Comparison of ENCODE assay signal across 14 cellular contexts in the genomic region with DNA sequence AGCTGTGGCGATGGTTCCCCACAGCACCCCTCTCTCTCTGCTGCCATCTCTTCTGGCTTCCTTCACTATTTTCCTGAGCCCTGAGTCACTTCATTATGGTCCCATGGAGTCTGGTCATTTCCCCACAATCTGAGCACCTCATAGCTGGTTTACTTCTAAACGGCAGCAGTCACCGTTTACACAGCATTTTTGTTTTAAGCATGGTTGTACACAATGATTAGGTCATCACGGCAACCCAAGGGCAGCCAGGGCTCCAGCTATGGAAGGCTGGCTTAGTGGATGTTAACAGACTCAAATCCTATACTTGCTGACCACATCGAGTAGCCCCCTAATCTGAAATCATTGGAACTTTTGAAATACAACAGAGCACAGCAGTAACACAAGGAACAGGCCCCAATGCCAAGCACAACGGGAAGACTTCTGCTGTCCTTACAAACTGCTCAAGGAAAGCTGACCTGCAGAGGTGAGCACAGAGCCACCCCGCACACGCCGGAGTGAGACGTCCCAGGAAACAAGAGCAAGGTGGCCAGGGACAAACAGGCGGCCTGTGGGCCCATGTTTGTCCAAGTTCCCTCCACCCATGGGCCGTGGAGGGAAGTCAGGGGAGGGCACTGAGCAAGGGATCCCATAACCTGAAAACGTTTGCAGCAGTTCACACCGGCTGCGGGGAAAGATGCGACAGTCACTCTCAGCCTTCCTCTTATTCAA. TPM values are rescaled to one million over a fixed set of nuclear protein-coding genes. Genes with fewer than 3 reads are reported as not detected.
DNase-seq lines count a peak whose midpoint lies in the region; ATAC-seq, FAIRE-seq and TF ChIP-seq lines count a peak whose summit lies in the region.
"Had no signal": no experiment of that assay in that cellular context is flagged by ENCODE, and none has a peak within 500 bp of the region (broad histone marks: within the 10 kb centered on the region; RNA-seq: fewer than 3 reads in every experiment).

No MANE protein-coding gene starts in this region.

- H3K9me3 ChIP-seq in A549: no peaks in the 10 kb centered on the region
- no peaks in the 10 kb centered on the region for H3K9me3 ChIP-seq in mesodermal cell (ENCODE audit: control insufficient read depth, low read length)

- H3K27me3 Mint-ChIP-seq in chondrocyte (ENCODE audit: low read depth): no peaks in the 10 kb centered on the region

- FAIRE-seq in A549 (lab: Jason Lieb, UNC) (no peak), GM12891 (lab: Jason Lieb, UNC) (no peak)
- FAIRE-seq: TTC549 had no signal

- no peak overlapping the region for H3K4me3 Mint-ChIP-seq in chondrocyte (ENCODE audit: unreplicated experiment)

- H3K4me2 ChIP-seq in A549: 0 out of 3 replicates have a peak overlapping the region, but pooled peaks have one; percentile 0
- H3K4me2 ChIP-seq: PC-9 had no signal

- TF ChIP-seq CTCF in A549 (IDR thresholded peaks at IDR 0.05): no peak
- no peak for TF ChIP-seq CTCF in chondrocyte (IDR thresholded peaks at IDR 0.05)

- POLR2A ChIA-PET in A549 (lab: Yijun Ruan, JAX): no interaction called here

- TF ChIP-seq RAD21 in A549 (conservative IDR thresholded peaks at IDR 0.05 in 1 of 2, IDR thresholded peaks at IDR 0.05 in 1 of 2): no peak

- ATAC-seq in A549: peak in 1 of 2 experiments; percentile 56; a peak in 2 of 6 replicates
- ATAC-seq in GM21619 (IDR thresholded peaks at IDR 0.05; ENCODE audit: unreplicated experiment): no peak
- ATAC-seq: esophagus mucosa had no signal

- H3K4me1 Mint-ChIP-seq in chondrocyte (ENCODE audit: low read depth): peaks cover 54% of the 10 kb centered on the region

- no peak for TF ChIP-seq EP300 in A549 (IDR thresholded peaks at IDR 0.05)

- 72% methylated on average over 16 of the region's 16 CpGs for WGBS in A549 (ENCODE audit: missing lambda C conversion rate)
- 90 to 95% methylated on average over 12 to 15 of the region's 16 CpGs for WGBS in mesodermal cell (ENCODE audit: insufficient coverage in 2 of 2), 2 experiments

- CTCF ChIA-PET in A549 (lab: Yijun Ruan, JAX): interaction anchor here (1.1 kb wide), 1 partner anchor 20 kb away, joined by 3 read pairs; no protein-coding TSS in a partner anchor

- no peak overlapping the region; a peak in 1 of 6 replicates for H3K27ac ChIP-seq in A549
- H3K27ac ChIP-seq in mesodermal cell (ENCODE audit: low read depth, low read length, severe bottlenecking): peak overlapping the region; percentile 77
- H3K27ac ChIP-seq: PC-9 had no signal

- no peaks in the 10 kb centered on the region for H3K9me3 Mint-ChIP-seq in chondrocyte (ENCODE audit: low read depth)

- TF ChIP-seq POLR2A in A549 (IDR thresholded peaks at IDR 0.05; ENCODE audit: low read length): no peak
- TF ChIP-seq POLR2A in GM12891 (IDR thresholded peaks at IDR 0.05; ENCODE audit: low read depth, low read length): no peak

- peaks cover 27% of the 10 kb centered on the region for H3K36me3 ChIP-seq in mesodermal cell (ENCODE audit: control insufficient read depth, insufficient read depth, low read length)

- H3K4me1 ChIP-seq in A549: peaks cover 21% of the 10 kb centered on the region; the same call in 2 of the 3 replicates
- H3K4me1 ChIP-seq in mesodermal cell (ENCODE audit: control insufficient read depth, insufficient read depth, low read length, poor library complexity, severe bottlenecking): peaks cover 51% of the 10 kb centered on the region

- peak overlapping the region; percentile 75 for H3K27ac Mint-ChIP-seq in chondrocyte (ENCODE audit: unreplicated experiment)

- H3K4me3 ChIP-seq in A549 (no peak overlapping the region), mesodermal cell (ENCODE audit: extremely low read depth, insufficient read depth, low read length, poor library complexity, severe bottlenecking) (no peak overlapping the region)
- H3K4me3 ChIP-seq: PC-9 had no signal

- peaks cover 1% of the 10 kb centered on the region for H3K36me3 Mint-ChIP-seq in chondrocyte (ENCODE audit: low read depth)

- DNase-seq in A549 (ENCODE audit: low read depth in 1 of 2, low spot score in 1 of 2): peak in 1 of 2 experiments; percentile 20
- peak; percentile 8 for DNase-seq in HT1080 (ENCODE audit: low read depth)
- no peak for DNase-seq in chondrocyte (ENCODE audit: low spot score)
- no peak for DNase-seq in SKM-1 treated with dmso at 0.1 percent for 144 hours (lab: John Stamatoyannopoulos, UW; ENCODE audit: unreplicated experiment)
- DNase-seq in stimulated activated CD8-positive, alpha-beta memory T cell treated with anti-CD3 and anti-CD28 coated beads, Interleukin-4, amount 100 ng/mL, for 48 hours: no peak
- no peak for DNase-seq in GM12891 (ENCODE audit: insufficient read length, low spot score)
- DNase-seq: activated T-cell treated with anti-CD3 and anti-CD28 coated beads for 4 hours; NCI-H2029; PC-9; stimulated activated naive CD4-positive, alpha-beta T cell treated with Interleukin-2 at 50 U/mL for 16 hours had no signal

TF ChIP-seq in A549, 52 proteins besides CTCF, POLR2A, EP300 and RAD21:
- TF ChIP-seq CBX2 (IDR thresholded peaks at IDR 0.05; ENCODE audit: borderline replicate concordance, low read depth) (no peak), MAZ (IDR thresholded peaks at IDR 0.05; ENCODE audit: borderline replicate concordance, low read depth, low read length) (no peak), NPAS2 (CRISPR knock-in tag; IDR thresholded peaks at IDR 0.05; ENCODE audit: borderline replicate concordance) (no peak)

TF ChIP-seq in GM12891, 5 proteins besides CTCF, POLR2A, EP300 and RAD21:
- TF ChIP-seq SPI1 (IDR thresholded peaks at IDR 0.05; ENCODE audit: low read depth, low read length) (no peak), POLR2AphosphoS5 (IDR thresholded peaks at IDR 0.05; ENCODE audit: low read depth, low read length) (no peak), POU2F2 (IDR thresholded peaks at IDR 0.05; ENCODE audit: low read depth, low read length) (no peak), PAX5 (IDR thresholded peaks at IDR 0.05; ENCODE audit: insufficient read depth, low read length, severe bottlenecking) (no peak), TAF1 (IDR thresholded peaks at IDR 0.05; ENCODE audit: low read depth, low read length) (no peak)
TF ChIP-seq in GM12891: peak in this region for 0.

RNA-seq across cellular contexts. Expression of a gene that starts 22.9 kb away (rescaled TPM):
- polyA plus RNA-seq in A549 (2011; rRNA removed) (8.6 and 11.0 TPM in 2 replicates), A549 (2017; fragmentation: RNase III; extraction: RNeasy Plus Mini Kit Qiagen cat#74134 plus additional on column Dnase treatment) (14.6 to 16.6 TPM (median 15.0 TPM) in 3 replicates)
- 7.1 and 7.8 TPM in 2 replicates for polyA plus RNA-seq in A549 (2012; cell fraction: cytosol; rRNA removed)
- polyA plus RNA-seq in A549 (2012; cell fraction: nucleus; rRNA removed): 8.5 and 11.2 TPM in 2 replicates
- polyA minus RNA-seq in A549 (2011; rRNA and poly(A)+ RNA removed): 41.1 and 49.9 TPM in 2 replicates
- total RNA-seq in HT1080 (2014; rRNA removed; shearing (Covaris generic)): 25.6 and 26.0 TPM in 2 replicates
- polyA plus RNA-seq in HT1080 (2015; cell fraction: cytosol; rRNA removed): 14.1 and 14.2 TPM in 2 replicates
- polyA plus RNA-seq in HT1080 (2015; cell fraction: nucleus; rRNA removed): 14.9 and 17.1 TPM in 2 replicates
- total RNA-seq in chondrocyte: 27.1 to 35.5 TPM (median 27.7 TPM) in 3 replicates
- 24.2 TPM for polyA plus RNA-seq in mesodermal cell (2013, experiment 1 of 2)
- polyA plus RNA-seq in mesodermal cell (2013, experiment 2 of 2): 19.2 TPM
- polyA plus RNA-seq in GM12891 (2012; ENCODE audit: low read depth, missing spikeins): 7.8 TPM
